16 cellular contexts compared by ENCODE assay signal in genomic region chr5:56303511-56303910, GRCh38.
"Had no signal": no experiment of that assay in that cellular context is flagged by ENCODE, and none has a peak within 500 bp of the region (broad histone marks: within the 10 kb centered on the region; RNA-seq: fewer than 3 reads in every experiment).

No MANE protein-coding gene starts in this region.

- H3K4me3 ChIP-seq: body of pancreas, smooth muscle cell, transverse colon had no signal

- H3K4me1 ChIP-seq: transverse colon had no signal

- H3K36me3 ChIP-seq: transverse colon had no signal

- H3K27me3 ChIP-seq: body of pancreas, transverse colon had no signal

- H3K4me2 ChIP-seq: smooth muscle cell had no signal

- H3K9me3 ChIP-seq: body of pancreas had no signal

- H3K27ac ChIP-seq: body of pancreas, transverse colon had no signal

- DNase-seq: activated B cell treated with CpG ODN at 0.5 μM for 24 hours; activated CD4-positive, alpha-beta T cell treated with anti-CD3 and anti-CD28 coated beads, Interleukin-2, amount 10 ng/mL, durations not matched to agents 24 days and 14 days; activated CD8-positive, alpha-beta memory T cell treated with anti-CD3 and anti-CD28 coated beads for 24 hours; activated naive CD4-positive, alpha-beta T cell treated with anti-CD3 and anti-CD28 coated beads, Interleukin-2, amount 10 ng/mL, durations not matched to agents 7 days and 5 days; body of pancreas; dermis blood vessel endothelial cell; foreskin melanocyte; head of caudate nucleus; left cardiac atrium; mammary epithelial cell; nucleus accumbens; right cardiac atrium; substantia nigra; T-helper 1 cell; transverse colon had no signal
